In genomic region chr12:62848418-62848817, GRCh38 we compare ENCODE assay signal across 9 cellular contexts.
DNase-seq lines count a peak whose midpoint lies in the region; ATAC-seq and TF ChIP-seq lines count a peak whose summit lies in the region.
"Had no signal": no experiment of that assay in that cellular context is flagged by ENCODE, and none has a peak within 500 bp of the region (broad histone marks: within the 10 kb centered on the region; RNA-seq: fewer than 3 reads in every experiment).

No MANE protein-coding gene starts in this region.

- intact Hi-C loops in PC-3 (cut with micrococcal nuclease), result no loop called here

- H3K9me3 Mint-ChIP-seq in nephron progenitor cell, result no peaks in the 10 kb centered on the region

- no peaks in the 10 kb centered on the region for H3F3A ChIP-seq in PC-3 (ENCODE audit: low read length, unreplicated experiment)

- ATAC-seq in PC-3 (peak; percentile 93), GM19324 (IDR thresholded peaks at IDR 0.05; ENCODE audit: low FRiP score, unreplicated experiment) (no peak)

- H4K20me1 ChIP-seq in PC-3 (ENCODE audit: low read length), result no peaks in the 10 kb centered on the region

- no peak overlapping the region for H3K4me3 Mint-ChIP-seq in nephron progenitor cell

- H3K27ac ChIP-seq in PC-3 (ENCODE audit: low read length), result peak overlapping the region; percentile 56
- H3K27ac ChIP-seq: PC-9 had no signal

- no peak overlapping the region for H2AFZ ChIP-seq in PC-3 (ENCODE audit: low read length)
- H2AFZ ChIP-seq: PC-9 had no signal

- no peaks in the 10 kb centered on the region for H3K27me3 Mint-ChIP-seq in nephron progenitor cell (ENCODE audit: low read depth, poor library complexity)

- H3K79me2 ChIP-seq in PC-3 (ENCODE audit: low read length), result no peaks in the 10 kb centered on the region

- BruUV-seq in PC-3 (replicated peaks; lab: Mats Ljungman, UMichigan), result no TSS peak

- H3K9me2 ChIP-seq in PC-3 (replicated peaks; ENCODE audit: low read length), result no peaks in the 10 kb centered on the region

- H3K9ac ChIP-seq in PC-3 (ENCODE audit: low read length), result no peak overlapping the region

- peak overlapping the region; percentile 10; the same call in 1 of the 2 replicates for H3K4me2 ChIP-seq in PC-3 (ENCODE audit: low read length)
- H3K4me2 ChIP-seq: PC-9 had no signal

- DNase-seq in AG04449 (ENCODE audit: low read depth, low spot score) (peak; percentile 28), GM03348 (ENCODE audit: low spot score) (peak; percentile 64), PC-3 (peak; percentile 82), glomerular visceral epithelial cell (ENCODE audit: extremely low spot score) (peak; percentile 95), SIG-M5 treated with dmso at 0.1 percent for 504 hours (lab: John Stamatoyannopoulos, UW; ENCODE audit: unreplicated experiment) (no peak), nephron progenitor cell (no peak), medulla oblongata (ENCODE audit: extremely low spot score) (no peak)

- no peak overlapping the region for H3K27ac Mint-ChIP-seq in nephron progenitor cell

- peaks cover 15% of the 10 kb centered on the region for H3K4me1 ChIP-seq in PC-3 (ENCODE audit: insufficient read depth, low read length)

- H3K36me3 Mint-ChIP-seq in nephron progenitor cell (ENCODE audit: low read depth), result peaks cover 4% of the 10 kb centered on the region

- H3K36me3 ChIP-seq in PC-3 (ENCODE audit: low read depth, low read length), result no peaks in the 10 kb centered on the region

- POLR2A ChIA-PET in AG04449 (lab: Yijun Ruan, JAX), result no interaction called here
- POLR2A ChIA-PET in PC-3 (lab: Charles Lee; ENCODE audit: unreplicated experiment), result interaction anchor here (0.6 kb wide), 1 partner anchor 19 kb away, joined by 3 read pairs; no protein-coding TSS in a partner anchor

- TF ChIP-seq CTCF in AG04449 (IDR thresholded peaks at IDR 0.05; ENCODE audit: insufficient read depth, low read length, missing control alignments) (no peak), PC-3 (conservative IDR thresholded peaks at IDR 0.05; ENCODE audit: low read depth, low read length) (no peak), nephron progenitor cell (IDR thresholded peaks at IDR 0.05) (no peak)

- H3K9me3 ChIP-seq in PC-3 (ENCODE audit: low read length), result no peaks in the 10 kb centered on the region

- H3K27me3 ChIP-seq in PC-3 (ENCODE audit: low read length), result no peaks in the 10 kb centered on the region

- H3K4me1 Mint-ChIP-seq in nephron progenitor cell, result peaks cover 22% of the 10 kb centered on the region

- CTCF ChIA-PET in AG04449 (lab: Yijun Ruan, JAX), result interaction anchor here (0.7 to 2.5 kb wide), 9 partner anchors 10 to 220 kb away, joined by 3 to 10 read pairs (median 4); partner anchors contain the start of gene PPM1H
- CTCF ChIA-PET in PC-3 (lab: Charles Lee), result interaction anchor here (0.6 to 1.1 kb wide), 4 partner anchors 41 to 267 kb away, joined by 5 to 12 read pairs (median 6); no protein-coding TSS in a partner anchor

- H3K4me3 ChIP-seq in AG04449 (ENCODE audit: low read depth, low read length) (no peak overlapping the region), PC-3 (ENCODE audit: low read length) (no peak overlapping the region)
- H3K4me3 ChIP-seq: PC-9 had no signal

Comparison
In these comparisons a context has a peak if more than half of its experiments do, and no peak if none do; other contexts are left out.
1. DNase-seq: peak in AG04449 (single experiment), GM03348 (single experiment), PC-3 (single experiment) and glomerular visceral epithelial cell (single experiment); none in SIG-M5 treated with dmso at 0.1 percent for 504 hours (single experiment), nephron progenitor cell (single experiment) and medulla oblongata (single experiment).